ENCODE assay signal across 14 cellular contexts in genomic region chr22:49752598-49753091, GRCh38.
"Had no signal": no experiment of that assay in that cellular context is flagged by ENCODE, and none has a peak within 500 bp of the region (broad histone marks: within the 10 kb centered on the region; RNA-seq: fewer than 3 reads in every experiment).

No MANE protein-coding gene starts in this region.

- H3K9me3 Mint-ChIP-seq: activated naive CD4-positive, alpha-beta T cell treated with anti-CD3 and anti-CD28 coated beads, Interleukin-2, amount 50 U/mL, for 24 hours; neural crest cell had no signal

- DNase-seq: activated CD4-positive, alpha-beta T cell treated with anti-CD3 and anti-CD28 coated beads for 1 hour; activated CD4-positive, alpha-beta T cell treated with anti-CD3 and anti-CD28 coated beads, Interleukin-2, amount 50 U/mL, for 4 hours; activated T-cell treated with anti-CD3 and anti-CD28 coated beads, Interleukin-2, amount 50 U/mL, for 1 hour; erythroblast; heart right ventricle; left colon; midbrain; stimulated activated CD4-positive, alpha-beta T cell treated with anti-CD3 and anti-CD28 coated beads, Interleukin-4, amount 100 ng/mL, for 1 hour; stimulated activated naive B cell treated with anti-CD40 and anti-IgM and Interleukin-4, amounts not matched to agents 10 μg/mL and 1 μg/mL and 100 μg/mL, for 72 hours; transverse colon had no signal

- H3K27ac Mint-ChIP-seq: activated naive CD4-positive, alpha-beta T cell treated with anti-CD3 and anti-CD28 coated beads, Interleukin-2, amount 50 U/mL, for 24 hours; activated T-helper 2 cell treated with anti-CD3 and anti-CD28 coated beads, Interferon-gamma antibody, Interleukin-2, Interleukin-4, amounts not matched to agents 10 μg/mL and 5 μg/mL and 100 μg/mL, durations not matched to agents 14 hours and 24 hours and 36 hours; stimulated activated naive B cell treated with anti-CD40 and anti-IgM and Interleukin-4, amounts not matched to agents 10 μg/mL and 1 μg/mL and 100 μg/mL, for 72 hours had no signal

- H3K4me3 Mint-ChIP-seq: activated naive CD4-positive, alpha-beta T cell treated with anti-CD3 and anti-CD28 coated beads, Interleukin-2, amount 50 U/mL, for 24 hours; neural crest cell; stimulated activated naive B cell treated with anti-CD40 and anti-IgM and Interleukin-4, amounts not matched to agents 10 μg/mL and 1 μg/mL and 100 μg/mL, for 72 hours had no signal

- ATAC-seq: gastroesophageal sphincter; left colon; stimulated activated naive B cell treated with anti-CD40 and anti-IgM and Interleukin-4, amounts not matched to agents 10 μg/mL and 1 μg/mL and 100 μg/mL, for 72 hours had no signal

- H3K4me1 Mint-ChIP-seq: activated naive CD4-positive, alpha-beta T cell treated with anti-CD3 and anti-CD28 coated beads, Interleukin-2, amount 50 U/mL, for 24 hours; neural crest cell; stimulated activated naive B cell treated with anti-CD40 and anti-IgM and Interleukin-4, amounts not matched to agents 10 μg/mL and 1 μg/mL and 100 μg/mL, for 72 hours had no signal

- H3K27me3 Mint-ChIP-seq: activated naive CD4-positive, alpha-beta T cell treated with anti-CD3 and anti-CD28 coated beads, Interleukin-2, amount 50 U/mL, for 24 hours had no signal
